In the genomic region with DNA sequence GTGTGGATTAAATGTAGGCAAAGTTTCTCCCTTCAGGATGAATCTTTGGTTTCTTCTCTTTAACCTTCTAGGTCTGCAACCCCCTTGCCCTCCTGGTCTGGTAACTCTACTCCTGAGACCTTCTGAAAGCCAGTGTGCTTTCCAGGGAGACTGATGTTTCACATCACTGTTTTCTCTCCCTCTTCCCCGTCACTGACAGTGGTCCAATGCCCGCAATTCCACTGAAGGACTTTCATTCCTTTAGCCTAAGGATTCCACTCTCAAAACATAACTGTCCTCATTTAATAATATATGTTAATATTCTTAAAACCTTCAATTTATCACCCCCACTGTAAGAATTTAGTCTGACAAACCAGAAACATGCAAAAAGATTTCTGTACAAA, we compare ENCODE assay signal across 19 cellular contexts.
DNase-seq lines count a peak whose midpoint lies in the region; ATAC-seq and TF ChIP-seq lines count a peak whose summit lies in the region.
"Had no signal": no experiment of that assay in that cellular context is flagged by ENCODE, and none has a peak within 500 bp of the region (broad histone marks: within the 10 kb centered on the region; RNA-seq: fewer than 3 reads in every experiment).

No MANE protein-coding gene starts in this region.

- H3K27me3 ChIP-seq in SJSA1 (replicated peaks): no peaks in the 10 kb centered on the region
- no peaks in the 10 kb centered on the region for H3K27me3 ChIP-seq in osteoblast (ENCODE audit: insufficient read depth, low read length)
- H3K27me3 ChIP-seq: right atrium auricular region had no signal

- TF ChIP-seq CTCF in osteoblast (IDR thresholded peaks at IDR 0.05; ENCODE audit: extremely low read depth, low read depth, low read length): no peak

- peak overlapping the region; percentile 55; the same call in 1 of the 2 replicates for H3K9ac ChIP-seq in ES-I3 (ENCODE audit: low read depth, low read length)

- peak overlapping the region; percentile 91 for H3K27ac ChIP-seq in SJSA1
- peak overlapping the region; percentile 100 for H3K27ac ChIP-seq in epithelial cell of prostate
- H3K27ac ChIP-seq in osteoblast (ENCODE audit: low read depth, low read length): peak overlapping the region; percentile 97
- H3K27ac ChIP-seq: coronary artery, right atrium auricular region had no signal

- H3K36me3 ChIP-seq in ES-I3 (ENCODE audit: insufficient read depth, low read length) (no peaks in the 10 kb centered on the region), SJSA1 (no peaks in the 10 kb centered on the region), osteoblast (ENCODE audit: insufficient read depth, low read length) (no peaks in the 10 kb centered on the region)
- H3K36me3 ChIP-seq: right atrium auricular region had no signal

- ATAC-seq in GM21526 (IDR thresholded peaks at IDR 0.05; ENCODE audit: low FRiP score, unreplicated experiment) (no peak), HG03457 (IDR thresholded peaks at IDR 0.05; ENCODE audit: unreplicated experiment) (no peak)
- ATAC-seq: activated CD4-positive, alpha-beta T cell treated with anti-CD3 and anti-CD28 coated beads for 36 hours; GM12878 had no signal

- H2AFZ ChIP-seq in osteoblast (ENCODE audit: low read length): peak overlapping the region; percentile 92

- H3K4me1 ChIP-seq in ES-I3 (ENCODE audit: insufficient read depth, low read length) (peaks cover 10% of the 10 kb centered on the region; the same call in 1 of the 2 replicates), SJSA1 (replicated peaks) (peaks cover 44% of the 10 kb centered on the region), osteoblast (ENCODE audit: insufficient read depth, low read length) (peaks cover 24% of the 10 kb centered on the region)
- H3K4me1 ChIP-seq: right atrium auricular region had no signal

- peak overlapping the region; percentile 87 for H3K4me2 ChIP-seq in osteoblast (ENCODE audit: insufficient read depth, low read length)

- H3K79me2 ChIP-seq in osteoblast (ENCODE audit: insufficient read depth, low read length): no peaks in the 10 kb centered on the region

- H3K4me3 ChIP-seq in SJSA1 (no peak overlapping the region), osteoblast (ENCODE audit: insufficient read depth, low read length) (peak overlapping the region; percentile 65)
- H3K4me3 ChIP-seq: coronary artery, GM12878, right atrium auricular region had no signal

- H3K9me3 ChIP-seq in ES-I3 (ENCODE audit: control insufficient read depth, insufficient read depth, low read length): no peaks in the 10 kb centered on the region
- H3K9me3 ChIP-seq in SJSA1 (replicated peaks): no peaks in the 10 kb centered on the region; the same call in 1 of the 2 replicates
- H3K9me3 ChIP-seq in osteoblast (ENCODE audit: low read depth, low read length): no peaks in the 10 kb centered on the region
- H3K9me3 ChIP-seq: right atrium auricular region had no signal

- no peak for DNase-seq in SJSA1 (ENCODE audit: low read depth in 1 of 2, low spot score in 2 of 2)
- DNase-seq in epithelial cell of prostate (ENCODE audit: low read depth, low spot score): no peak
- DNase-seq in osteoblast (ENCODE audit: insufficient read length, low spot score, missing footprints): peak; percentile 52
- no peak for DNase-seq in RPMI8226
- DNase-seq in NCI-H2029 (lab: John Stamatoyannopoulos, UW): no peak
- DNase-seq: activated CD4-positive, alpha-beta T cell treated with anti-CD3 and anti-CD28 coated beads for 36 hours; activated naive CD8-positive, alpha-beta T cell treated with anti-CD3 and anti-CD28 coated beads for 36 hours; CD4-positive, alpha-beta T cell; Karpas-422; NCI-H1092 treated with DMSO at 0.1 percent for 48 hours; NCI-H2107; NCI-H510A; substantia nigra had no signal

- H4K20me1 ChIP-seq in osteoblast (ENCODE audit: insufficient read depth, low read length): no peaks in the 10 kb centered on the region
